In the genomic region with DNA sequence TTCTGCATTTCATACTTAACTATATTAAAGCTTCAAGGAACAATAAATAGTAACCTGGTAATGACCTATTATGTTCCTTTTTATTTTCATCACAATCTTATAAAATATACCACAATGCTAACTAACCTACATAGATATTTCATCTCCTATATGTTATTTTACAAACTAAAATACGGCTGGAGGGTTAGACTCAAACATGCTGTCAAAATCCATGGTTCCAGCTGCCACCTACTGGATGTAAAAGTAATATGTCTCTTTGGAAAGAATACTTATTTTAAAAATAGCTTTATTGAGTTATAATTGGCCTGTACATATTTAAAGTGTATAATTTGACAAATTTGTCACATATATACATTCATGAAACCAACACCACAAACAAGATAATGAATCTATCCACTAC, we compare ENCODE assay signal across 8 cellular contexts.
DNase-seq lines count a peak whose midpoint lies in the region; ATAC-seq and TF ChIP-seq lines count a peak whose summit lies in the region.

No MANE protein-coding gene starts in this region.

- ATAC-seq in GM18907 (IDR thresholded peaks at IDR 0.05; ENCODE audit: unreplicated experiment), result no peak
- ATAC-seq in stimulated activated naive B cell treated with anti-CD40 and anti-IgM and Interleukin-4, amounts not matched to agents 10 μg/mL and 1 μg/mL and 100 μg/mL, for 72 hours (replicated peaks), result no peak
- ATAC-seq in GM19455 (IDR thresholded peaks at IDR 0.05; ENCODE audit: unreplicated experiment), result no peak

- TF ChIP-seq CTCF in nephron progenitor cell (IDR thresholded peaks at IDR 0.05), result peak; percentile 31

- no peaks in the 10 kb centered on the region for H3K4me1 Mint-ChIP-seq in nephron progenitor cell
- peaks cover 0 to 7% of the 10 kb centered on the region in 2 donors for H3K4me1 Mint-ChIP-seq in stimulated activated naive B cell treated with anti-CD40 and anti-IgM and Interleukin-4, amounts not matched to agents 10 μg/mL and 1 μg/mL and 100 μg/mL, for 72 hours

- H3K27ac Mint-ChIP-seq in nephron progenitor cell, result no peak overlapping the region
- no peak overlapping the region for H3K27ac Mint-ChIP-seq in stimulated activated naive B cell treated with anti-CD40 and anti-IgM and Interleukin-4, amounts not matched to agents 10 μg/mL and 1 μg/mL and 100 μg/mL, for 72 hours

- peaks cover 6% of the 10 kb centered on the region for H3K27me3 Mint-ChIP-seq in nephron progenitor cell (ENCODE audit: low read depth, poor library complexity)
- H3K27me3 Mint-ChIP-seq in stimulated activated naive B cell treated with anti-CD40 and anti-IgM and Interleukin-4, amounts not matched to agents 10 μg/mL and 1 μg/mL and 100 μg/mL, for 72 hours, result peaks cover 0 to 4% of the 10 kb centered on the region in 2 donors

- H3K4me3 Mint-ChIP-seq in nephron progenitor cell, result no peak overlapping the region
- H3K4me3 Mint-ChIP-seq in stimulated activated naive B cell treated with anti-CD40 and anti-IgM and Interleukin-4, amounts not matched to agents 10 μg/mL and 1 μg/mL and 100 μg/mL, for 72 hours, result no peak overlapping the region

- peak; percentile 4 for DNase-seq in activated CD4-positive, alpha-beta T cell treated with anti-CD3 and anti-CD28 coated beads for 48 hours
- DNase-seq in activated CD4-positive, alpha-beta T cell treated with anti-CD3 and anti-CD28 coated beads for 4 hours, result no peak
- DNase-seq in NCI-H1694 (lab: John Stamatoyannopoulos, UW) (peak; percentile 18), T47D (ENCODE audit: low read depth in 1 of 2, low spot score in 1 of 2) (peak; percentile 16 to 44), nephron progenitor cell (no peak)
- no peak for DNase-seq in stimulated activated naive B cell treated with anti-CD40 and anti-IgM and Interleukin-4, amounts not matched to agents 10 μg/mL and 1 μg/mL and 100 μg/mL, for 72 hours

- H3K9me3 Mint-ChIP-seq in nephron progenitor cell, result peaks cover 31% of the 10 kb centered on the region
- no peaks in the 10 kb centered on the region for H3K9me3 Mint-ChIP-seq in stimulated activated naive B cell treated with anti-CD40 and anti-IgM and Interleukin-4, amounts not matched to agents 10 μg/mL and 1 μg/mL and 100 μg/mL, for 72 hours

- in situ Hi-C loops in T47D (cut with HindIII; ENCODE audit: low pct_unique_long_range_greater_than_20kb, low sequenced_read_pairs), result no loop called here

- no peaks in the 10 kb centered on the region for H3K36me3 Mint-ChIP-seq in nephron progenitor cell (ENCODE audit: low read depth)
- peaks cover 0 to 3% of the 10 kb centered on the region in 2 donors for H3K36me3 Mint-ChIP-seq in stimulated activated naive B cell treated with anti-CD40 and anti-IgM and Interleukin-4, amounts not matched to agents 10 μg/mL and 1 μg/mL and 100 μg/mL, for 72 hours

Comparison
In these comparisons a context has a peak if more than half of its experiments do, and no peak if none do; other contexts are left out.
1. DNase-seq: peak in activated CD4-positive, alpha-beta T cell treated with anti-CD3 and anti-CD28 coated beads for 48 hours (single experiment), NCI-H1694 (single experiment) and T47D (2 of 2); none in activated CD4-positive, alpha-beta T cell treated with anti-CD3 and anti-CD28 coated beads for 4 hours (0 of 2), nephron progenitor cell (single experiment) and stimulated activated naive B cell treated with anti-CD40 and anti-IgM and Interleukin-4, amounts not matched to agents 10 μg/mL and 1 μg/mL and 100 μg/mL, for 72 hours (single experiment).